In genomic region chr15:42691770-42692169, GRCh38 we compare ENCODE assay signal across 21 cellular contexts. TPM values are rescaled to one million over a fixed set of nuclear protein-coding genes. Genes with fewer than 3 reads are reported as not detected.
DNase-seq lines count a peak whose midpoint lies in the region; ATAC-seq, FAIRE-seq and TF ChIP-seq lines count a peak whose summit lies in the region.
"Had no signal": no experiment of that assay in that cellular context is flagged by ENCODE, and none has a peak within 500 bp of the region (broad histone marks: within the 10 kb centered on the region; RNA-seq: fewer than 3 reads in every experiment).

No MANE protein-coding gene starts in this region.

- no peak overlapping the region for H3K14ac ChIP-seq in neuronal stem cell (ENCODE audit: low read length)

- no peak overlapping the region for H4K8ac ChIP-seq in neuronal stem cell (ENCODE audit: low read depth, low read length)

- H3K4me1 Mint-ChIP-seq in activated CD4-positive, alpha-beta T cell treated with anti-CD3 and anti-CD28 coated beads for 36 hours, result peaks cover 3% of the 10 kb centered on the region
- H3K4me1 Mint-ChIP-seq: B cell, GM23338 had no signal

- H3K9me3 ChIP-seq in neuronal stem cell (replicated peaks in 1 of 2; ENCODE audit: control insufficient read depth in 2 of 2, insufficient read depth in 1 of 2, low read depth in 1 of 2, low read length in 2 of 2), result no peaks in the 10 kb centered on the region

- intact Hi-C loops in activated CD4-positive, alpha-beta T cell treated with anti-CD3 and anti-CD28 coated beads for 36 hours (cut with DNase I, micrococcal nuclease), result no loop called here

- H2BK5ac ChIP-seq in neuronal stem cell (ENCODE audit: low read length), result peak overlapping the region; percentile 20

- H3K27ac Mint-ChIP-seq in activated CD4-positive, alpha-beta T cell treated with anti-CD3 and anti-CD28 coated beads for 36 hours, result peak overlapping the region; percentile 6
- H3K27ac Mint-ChIP-seq: B cell, GM23338 had no signal

- H2AK5ac ChIP-seq in neuronal stem cell (ENCODE audit: low read depth, low read length), result no peak overlapping the region

- H3K27me3 Mint-ChIP-seq in activated CD4-positive, alpha-beta T cell treated with anti-CD3 and anti-CD28 coated beads for 36 hours, result no peaks in the 10 kb centered on the region
- H3K27me3 Mint-ChIP-seq: B cell had no signal

- peaks cover 19 to 100% of the 10 kb centered on the region in 2 donors for H3K36me3 ChIP-seq in neuronal stem cell (replicated peaks in 1 of 2; ENCODE audit: control insufficient read depth in 2 of 2, insufficient read depth in 2 of 2, low read length in 2 of 2)

- FAIRE-seq in GM12892 (lab: Jason Lieb, UNC), result no peak
- FAIRE-seq: GM12878, GM19239, HepG2, RCC 7860 had no signal

- H3K4ac ChIP-seq in neuronal stem cell (ENCODE audit: low read length), result no peak overlapping the region

- no peak for ATAC-seq in activated CD4-positive, alpha-beta T cell treated with anti-CD3 and anti-CD28 coated beads for 36 hours
- ATAC-seq in HG03097 (IDR thresholded peaks at IDR 0.05; ENCODE audit: low FRiP score, unreplicated experiment) (no peak), HG03045 (IDR thresholded peaks at IDR 0.05; ENCODE audit: unreplicated experiment) (no peak)
- ATAC-seq: GM12878, GM23338, HepG2, Right ventricle myocardium inferior had no signal

- H4K91ac ChIP-seq in neuronal stem cell (ENCODE audit: low read depth, low read length, poor library complexity), result no peak overlapping the region

- H2BK15ac ChIP-seq in neuronal stem cell (ENCODE audit: low read length), result no peak overlapping the region

- no peaks in the 10 kb centered on the region for H3K79me1 ChIP-seq in neuronal stem cell (ENCODE audit: low read depth, low read length)

- no peak overlapping the region for H3K4me3 Mint-ChIP-seq in activated CD4-positive, alpha-beta T cell treated with anti-CD3 and anti-CD28 coated beads for 36 hours
- H3K4me3 Mint-ChIP-seq: B cell, GM23338 had no signal

- peaks cover 0 to 2% of the 10 kb centered on the region in 2 donors for H3K4me1 ChIP-seq in neuronal stem cell (ENCODE audit: control insufficient read depth in 2 of 2, insufficient read depth in 1 of 2, low read depth in 1 of 2, low read length in 2 of 2)

- no peaks in the 10 kb centered on the region for H3K9me3 Mint-ChIP-seq in activated CD4-positive, alpha-beta T cell treated with anti-CD3 and anti-CD28 coated beads for 36 hours (ENCODE audit: low read depth)
- H3K9me3 Mint-ChIP-seq: GM23338 had no signal

- H3K9ac ChIP-seq in neuronal stem cell (ENCODE audit: low read depth, low read length, poor library complexity), result no peak overlapping the region

- CTCF ChIA-PET in activated CD4-positive, alpha-beta T cell treated with anti-CD3 and anti-CD28 coated beads for 36 hours (lab: Charles Lee), result no interaction called here

- H3K4me2 ChIP-seq in neuronal stem cell (ENCODE audit: insufficient read depth, low read length, poor library complexity, severe bottlenecking), result no peak overlapping the region
- H3K4me2 ChIP-seq: GM23338 had no signal

- H3K23ac ChIP-seq in neuronal stem cell (ENCODE audit: low read depth, low read length, poor library complexity), result no peak overlapping the region

- H3K4me3 ChIP-seq in neuronal stem cell (ENCODE audit: low read length in 2 of 2), result no peak overlapping the region
- H3K4me3 ChIP-seq: GM12878, GM23338 had no signal

- H2AFZ ChIP-seq in neuronal stem cell (ENCODE audit: low read length), result no peak overlapping the region
- H2AFZ ChIP-seq: GM23338 had no signal

- POLR2A ChIA-PET in activated CD4-positive, alpha-beta T cell treated with anti-CD3 and anti-CD28 coated beads for 36 hours (lab: Charles Lee), result no interaction called here

- no peak overlapping the region for H2BK12ac ChIP-seq in neuronal stem cell (ENCODE audit: low read length)

- DNase-seq in activated CD4-positive, alpha-beta T cell treated with anti-CD3 and anti-CD28 coated beads for 36 hours, result no peak
- no peak for DNase-seq in activated CD4-positive, alpha-beta T cell treated with anti-CD3 and anti-CD28 coated beads for 1 hour
- DNase-seq in ELF-1 (ENCODE audit: low read depth, low spot score) (peak; percentile 11), cerebellum (ENCODE audit: low spot score) (peak; percentile 46), neuronal stem cell (ENCODE audit: low spot score) (no peak), GM12892 (ENCODE audit: insufficient read length) (no peak)
- DNase-seq: 8988T, DMS 273 treated with DMSO at 0.1 percent for 48 hours, GF-D8, NCI-H1694 treated with DMSO at 0.1 percent for 48 hours, NCI-H510A, NCI-H774 had no signal

- H3K18ac ChIP-seq in neuronal stem cell (ENCODE audit: low read length), result no peak overlapping the region

- H3K36me3 Mint-ChIP-seq in activated CD4-positive, alpha-beta T cell treated with anti-CD3 and anti-CD28 coated beads for 36 hours (ENCODE audit: low read depth), result no peaks in the 10 kb centered on the region

- no peaks in the 10 kb centered on the region for H3K27me3 ChIP-seq in neuronal stem cell (ENCODE audit: control insufficient read depth in 3 of 3, insufficient read depth in 3 of 3, low read depth in 1 of 3, low read length in 3 of 3)

- no peak overlapping the region for H2BK120ac ChIP-seq in neuronal stem cell (ENCODE audit: low read depth, low read length)

- WGBS in neuronal stem cell (ENCODE audit: extremely low coverage in 2 of 2, insufficient read length in 2 of 2, insufficient replicate concordance in 1 of 2), 2 donors, result no CpG with 5 or more reads among the region's 9 CpGs

- no peak for TF ChIP-seq POLR2A in GM12892 (IDR thresholded peaks at IDR 0.05; ENCODE audit: low read depth, low read length)

- no peak overlapping the region for H3K27ac ChIP-seq in neuronal stem cell (replicated peaks; ENCODE audit: low read length)

RNA-seq across cellular contexts. Expression of gene CDAN1, which starts 45.2 kb away (rescaled TPM):
- 10 to 100 TPM; 12.9 to 16.6 TPM for total RNA-seq in activated CD4-positive, alpha-beta T cell treated with anti-CD3 and anti-CD28 coated beads for 36 hours
- 12.3 TPM for total RNA-seq in cerebellum
- polyA plus RNA-seq in neuronal stem cell (2013, experiment 1 of 2), result 7.9 TPM
- 7.9 TPM for polyA plus RNA-seq in neuronal stem cell (2013, experiment 2 of 2)
- polyA plus RNA-seq in GM12892 (2012; ENCODE audit: missing spikeins), result 6.1 TPM

Comparison
In these comparisons a context has a peak if more than half of its experiments do, and no peak if none do; other contexts are left out.
1. DNase-seq: peak in ELF-1 (single experiment) and cerebellum (single experiment); none in activated CD4-positive, alpha-beta T cell treated with anti-CD3 and anti-CD28 coated beads for 36 hours (single experiment), activated CD4-positive, alpha-beta T cell treated with anti-CD3 and anti-CD28 coated beads for 1 hour (single experiment), neuronal stem cell (single experiment) and GM12892 (single experiment).